Comparison of ENCODE assay signal across 1 cellular context in the genomic region with DNA sequence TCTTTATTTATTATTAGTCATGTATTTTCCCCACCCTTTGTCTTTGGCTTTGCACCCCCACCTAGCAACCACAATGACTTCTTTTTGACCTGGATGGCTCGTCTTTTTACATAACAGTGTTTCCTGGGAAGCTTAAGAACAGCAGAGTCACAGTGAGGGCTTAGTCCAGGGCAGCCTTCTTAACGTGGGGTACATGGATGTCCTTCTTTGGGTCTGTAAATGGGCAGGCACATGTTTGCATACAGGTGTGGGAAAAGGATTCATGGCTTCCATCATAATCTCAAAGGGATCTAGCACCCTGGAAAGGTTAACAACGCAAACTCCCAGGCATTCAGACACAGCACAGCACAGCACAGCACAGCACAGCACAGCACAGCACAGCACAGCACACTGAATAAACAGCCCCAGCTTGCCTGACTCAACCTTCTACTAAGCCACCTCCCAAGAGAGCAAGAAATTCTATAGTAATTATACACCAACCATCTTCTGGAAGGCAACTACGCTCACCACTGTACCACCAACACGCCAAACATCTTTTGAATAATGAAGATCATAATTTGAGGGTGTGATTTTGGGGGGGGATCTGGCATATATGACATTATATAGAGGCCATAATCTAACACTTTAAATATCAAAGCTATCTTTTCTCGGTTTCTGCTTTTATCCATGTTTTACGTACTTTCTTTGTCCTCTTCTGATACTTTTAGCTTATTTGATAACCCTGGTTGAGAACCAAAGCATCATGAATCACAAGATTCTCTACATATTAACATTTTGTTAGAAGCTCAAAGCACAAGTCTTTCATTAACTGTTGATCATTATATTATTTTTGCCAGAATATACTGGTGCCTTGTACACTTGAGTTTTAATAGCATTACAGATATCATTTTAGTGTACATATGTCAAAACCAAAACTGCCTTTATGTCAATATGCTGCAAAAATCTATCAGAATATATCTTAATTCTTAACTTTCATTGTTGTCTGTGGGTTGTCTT.
TF ChIP-seq lines count a peak whose summit lies in the region.

No MANE protein-coding gene starts in this region.

TF ChIP-seq in H1, 55 proteins besides CTCF, POLR2A, EP300 and RAD21 (continued from another document):
- TF ChIP-seq SP2 (IDR thresholded peaks at IDR 0.05; ENCODE audit: low read length) (no peak), GABPA (IDR thresholded peaks at IDR 0.05; ENCODE audit: borderline replicate concordance, insufficient read depth, low read length) (no peak), POLR2AphosphoS5 (IDR thresholded peaks at IDR 0.05; ENCODE audit: low read depth, low read length) (peak; percentile 67; the same call in 1 of the 2 replicates), KDM1A (IDR thresholded peaks at IDR 0.05; ENCODE audit: borderline replicate concordance, low read length) (peak; percentile 91), EZH2 (IDR thresholded peaks at IDR 0.05; ENCODE audit: low read depth, low read length, severe bottlenecking) (no peak), HDAC2 (IDR thresholded peaks at IDR 0.05; ENCODE audit: borderline replicate concordance in 1 of 2, low read depth in 2 of 2, low read length in 2 of 2) (peak; percentile 24 to 72; a peak in 1 of 4 replicates)
